In genomic region chr13:40611635-40612422, GRCh38 we compare ENCODE assay signal across 1 cellular context.
TF ChIP-seq lines count a peak whose summit lies in the region.

No MANE protein-coding gene starts in this region.

TF ChIP-seq in IMR-90, 13 proteins besides CTCF, POLR2A, EP300 and RAD21 (continued from another document):
- TF ChIP-seq ELK1 (IDR thresholded peaks at IDR 0.05; ENCODE audit: borderline replicate concordance, low read depth, low read length) (no peak), RCOR1 (IDR thresholded peaks at IDR 0.05; ENCODE audit: insufficient replicate concordance, low read length) (no peak), CHD1 (IDR thresholded peaks at IDR 0.05; ENCODE audit: low read depth, low read length) (no peak), RFX5 (IDR thresholded peaks at IDR 0.05; ENCODE audit: low read depth, low read length) (no peak), FOS (IDR thresholded peaks at IDR 0.05; ENCODE audit: low read depth, low read length) (no peak), MAFK (IDR thresholded peaks at IDR 0.05; ENCODE audit: low read depth, low read length) (no peak), MXI1 (IDR thresholded peaks at IDR 0.05; ENCODE audit: borderline replicate concordance, low read depth, low read length) (no peak), SMC3 (IDR thresholded peaks at IDR 0.05; ENCODE audit: low read depth, low read length) (no peak), CEBPB (IDR thresholded peaks at IDR 0.05; ENCODE audit: low read depth, low read length) (no peak), NFE2L2 (IDR thresholded peaks at IDR 0.05; ENCODE audit: low read depth, low read length) (no peak)
